ENCODE assay signal across 8 cellular contexts in the genomic region with DNA sequence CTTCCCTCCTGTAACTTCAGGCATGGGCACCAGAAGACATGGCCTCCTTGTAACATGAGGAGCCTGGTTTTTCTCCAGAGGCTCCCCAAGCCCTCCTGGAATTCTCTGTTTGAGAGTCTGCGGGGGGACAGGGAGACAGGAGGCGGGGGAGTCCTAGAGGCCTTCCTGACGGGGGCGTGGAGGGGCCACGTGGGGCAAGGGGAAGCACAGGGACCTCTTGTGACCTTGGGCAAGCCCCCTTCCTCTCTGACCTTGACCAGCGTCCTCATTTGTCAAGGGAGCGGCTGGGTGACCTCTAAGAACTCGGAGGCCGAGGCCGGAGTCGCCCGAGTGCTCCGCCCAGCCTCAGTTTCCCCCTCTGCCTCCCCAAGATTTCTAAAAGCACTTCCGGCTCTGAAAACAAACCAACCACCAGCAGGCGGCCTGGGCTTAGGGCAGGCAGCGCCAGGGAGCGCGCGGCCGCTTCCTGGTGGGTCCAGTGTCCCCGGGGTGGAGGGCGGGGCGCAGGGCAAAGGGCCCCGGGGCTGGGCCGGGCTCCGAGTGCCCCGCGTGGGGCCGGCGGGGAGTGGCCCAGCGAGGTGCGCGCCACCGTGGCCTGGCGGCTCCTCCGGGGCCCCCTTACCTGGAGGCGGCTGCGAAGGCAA. TPM values are rescaled to one million over a fixed set of nuclear protein-coding genes. Genes with fewer than 3 reads are reported as not detected.
DNase-seq lines count a peak whose midpoint lies in the region; ATAC-seq and TF ChIP-seq lines count a peak whose summit lies in the region.

No MANE protein-coding gene starts in this region.

- H3K4me1 Mint-ChIP-seq in activated T-cell treated with anti-CD3 and anti-CD28 coated beads, Interleukin-2, amount 50 U/mL, for 4 hours (ENCODE audit: low read depth) = peaks cover 27% of the 10 kb centered on the region
- peaks cover 22% of the 10 kb centered on the region for H3K4me1 Mint-ChIP-seq in osteocyte (ENCODE audit: unreplicated experiment)
- H3K4me1 Mint-ChIP-seq in type B pancreatic cell (ENCODE audit: unreplicated experiment) = peaks cover 26% of the 10 kb centered on the region

- H3K36me3 ChIP-seq in GM06990 (ENCODE audit: control insufficient read depth, insufficient read depth, low read length) = no peaks in the 10 kb centered on the region

- H3K4me3 Mint-ChIP-seq in activated T-cell treated with anti-CD3 and anti-CD28 coated beads, Interleukin-2, amount 50 U/mL, for 4 hours = peak overlapping the region; percentile 83
- peak overlapping the region; percentile 69 for H3K4me3 Mint-ChIP-seq in osteocyte (ENCODE audit: unreplicated experiment)
- peak overlapping the region; percentile 79 for H3K4me3 Mint-ChIP-seq in type B pancreatic cell

- TF ChIP-seq CTCF in GM06990 (IDR thresholded peaks at IDR 0.05; ENCODE audit: insufficient read depth, low read length, poor library complexity, severe bottlenecking) = peak; percentile 24
- TF ChIP-seq CTCF in HFF-Myc (IDR thresholded peaks at IDR 0.05; ENCODE audit: low read depth, low read length, missing control alignments) = peak; percentile 22
- TF ChIP-seq CTCF in osteocyte (IDR thresholded peaks at IDR 0.05) = peak; percentile 45
- TF ChIP-seq CTCF in type B pancreatic cell (conservative IDR thresholded peaks at IDR 0.05) = peak; percentile 66

- no peaks in the 10 kb centered on the region for H3K27me3 ChIP-seq in GM06990 (replicated peaks; ENCODE audit: control insufficient read depth, insufficient read depth, low read length)

- peak; percentile 77 to 83 for ATAC-seq in activated T-cell treated with anti-CD3 and anti-CD28 coated beads, Interleukin-2, amount 50 U/mL, for 4 hours

- DNase-seq in GM06990 (ENCODE audit: extremely low read depth, insufficient read length) (peak; percentile 77), HFF-Myc (ENCODE audit: extremely low read depth, low read depth) (no peak), NOMO-1 treated with DMSO at 0.1 percent for 48 hours (lab: John Stamatoyannopoulos, UW; ENCODE audit: unreplicated experiment) (peak; percentile 70), fibroblast of peridontal ligament (ENCODE audit: extremely low read depth) (peak; percentile 42), osteocyte (ENCODE audit: extremely low spot score, unreplicated experiment) (no peak), type B pancreatic cell (ENCODE audit: extremely low spot score, unreplicated experiment) (no peak), iPS-NIHi11 (ENCODE audit: low spot score) (no peak)
- DNase-seq in activated T-cell treated with anti-CD3 and anti-CD28 coated beads, Interleukin-2, amount 50 U/mL, for 4 hours = peak; percentile 40

- H3K9me3 Mint-ChIP-seq in activated T-cell treated with anti-CD3 and anti-CD28 coated beads, Interleukin-2, amount 50 U/mL, for 4 hours = no peaks in the 10 kb centered on the region
- H3K9me3 Mint-ChIP-seq in osteocyte (ENCODE audit: unreplicated experiment) = no peaks in the 10 kb centered on the region
- no peaks in the 10 kb centered on the region for H3K9me3 Mint-ChIP-seq in type B pancreatic cell

- no peaks in the 10 kb centered on the region for H3K27me3 Mint-ChIP-seq in activated T-cell treated with anti-CD3 and anti-CD28 coated beads, Interleukin-2, amount 50 U/mL, for 4 hours (ENCODE audit: low read depth)
- no peaks in the 10 kb centered on the region for H3K27me3 Mint-ChIP-seq in osteocyte (ENCODE audit: unreplicated experiment)
- peaks cover 12% of the 10 kb centered on the region for H3K27me3 Mint-ChIP-seq in type B pancreatic cell

- peak overlapping the region; percentile 60 for H3K4me3 ChIP-seq in GM06990 (replicated peaks; ENCODE audit: low read depth, low read length)
- H3K4me3 ChIP-seq in HFF-Myc (replicated peaks; ENCODE audit: low read depth, low read length) = peak overlapping the region; percentile 49

- H3K27ac Mint-ChIP-seq in osteocyte (ENCODE audit: unreplicated experiment) (peak overlapping the region; percentile 76), type B pancreatic cell (peak overlapping the region; percentile 72)

- H3K36me3 Mint-ChIP-seq in activated T-cell treated with anti-CD3 and anti-CD28 coated beads, Interleukin-2, amount 50 U/mL, for 4 hours (ENCODE audit: insufficient read depth) = peaks cover 10% of the 10 kb centered on the region
- H3K36me3 Mint-ChIP-seq in osteocyte (ENCODE audit: unreplicated experiment) = no peaks in the 10 kb centered on the region
- H3K36me3 Mint-ChIP-seq in type B pancreatic cell = no peaks in the 10 kb centered on the region

RNA-seq across cellular contexts. Expression of a gene that starts 0.4 kb away (rescaled TPM):
- 10 to 100 TPM; 10.4 to 16.1 (median 13.2) TPM for total RNA-seq in activated T-cell treated with anti-CD3 and anti-CD28 coated beads, Interleukin-2, amount 50 U/mL, for 4 hours
- total RNA-seq in osteocyte = 12.1 and 14.3 TPM in 2 replicates
- total RNA-seq in type B pancreatic cell (ENCODE audit: low replicate concordance) = 10.2 and 16.7 TPM in 2 replicates

RNA-seq across cellular contexts. Expression of a gene that starts 15.7 kb away (rescaled TPM):
- not detected for total RNA-seq in activated T-cell treated with anti-CD3 and anti-CD28 coated beads, Interleukin-2, amount 50 U/mL, for 4 hours
- not detected in 2 replicates for total RNA-seq in osteocyte
- 1.3 and 1.9 TPM in 2 replicates for total RNA-seq in type B pancreatic cell (ENCODE audit: low replicate concordance)

Comparison
In these comparisons a context has a peak if more than half of its experiments do, and no peak if none do; other contexts are left out.
1. DNase-seq: peak in GM06990 (single experiment), NOMO-1 treated with DMSO at 0.1 percent for 48 hours (single experiment), activated T-cell treated with anti-CD3 and anti-CD28 coated beads, Interleukin-2, amount 50 U/mL, for 4 hours (single experiment) and fibroblast of peridontal ligament (single experiment); none in HFF-Myc (single experiment), osteocyte (single experiment), type B pancreatic cell (single experiment) and iPS-NIHi11 (single experiment).
2. Peak in every context shown above with its lines, with median percentiles within 50 percentile points of each other: CTCF ChIP-seq and H3K4me3 Mint-ChIP-seq.